In genomic region chr2:100677611-100678185, GRCh38 we compare ENCODE assay signal across 20 cellular contexts.
"Had no signal": no experiment of that assay in that cellular context is flagged by ENCODE, and none has a peak within 500 bp of the region (broad histone marks: within the 10 kb centered on the region; RNA-seq: fewer than 3 reads in every experiment).

No MANE protein-coding gene starts in this region.

- H3K36me3 ChIP-seq: gastroesophageal sphincter, heart left ventricle, left lung, lower lobe of right lung had no signal

- H3K4me1 ChIP-seq: foreskin keratinocyte, gastroesophageal sphincter, left lung, lower lobe of right lung had no signal

- ATAC-seq: effector memory CD8-positive, alpha-beta T cell; esophagus mucosa; foreskin keratinocyte; gastroesophageal sphincter; heart left ventricle; left cardiac atrium; left lung; left ventricle myocardium superior; lower lobe of right lung; mucosa of descending colon had no signal

- H3K4me3 ChIP-seq: gastroesophageal sphincter, heart left ventricle, hepatocyte, left lung, lower lobe of right lung, mucosa of descending colon had no signal

- H3K27me3 ChIP-seq: foreskin keratinocyte, gastroesophageal sphincter, hepatocyte, left lung had no signal

- H3K9me3 ChIP-seq: gastroesophageal sphincter, heart left ventricle, left lung, lower lobe of right lung, mucosa of descending colon had no signal

- DNase-seq: cortex of kidney; effector CD8-positive, alpha-beta T cell; effector memory CD8-positive, alpha-beta T cell; endodermal cell; erythroblast; foreskin keratinocyte; heart left ventricle; hypothalamus; kidney; left cardiac atrium; left lung; left ventricle myocardium superior; lower lobe of right lung; mesenchymal stem cell; mucosa of descending colon; naive B cell had no signal

- H3K27ac ChIP-seq: epithelial cell of prostate, foreskin keratinocyte, gastroesophageal sphincter, heart left ventricle, hepatocyte, left lung, lower lobe of right lung had no signal
